21 cellular contexts compared by ENCODE assay signal in genomic region chr16:890716-891352, GRCh38.
"Had no signal": no experiment of that assay in that cellular context is flagged by ENCODE, and none has a peak within 500 bp of the region (broad histone marks: within the 10 kb centered on the region; RNA-seq: fewer than 3 reads in every experiment).

No MANE protein-coding gene starts in this region.

- H3K4me1 ChIP-seq: SJSA1 had no signal

- DNase-seq: IMR-90, Karpas-422, KG1, MG63, NCI-H1092, NCI-H1105 treated with DMSO at 0.1 percent for 48 hours, NCI-H1417 treated with DMSO at 0.1 percent for 48 hours, NCI-H146, NCI-H1694 treated with DMSO at 0.1 percent for 48 hours, NCI-H1930, NCI-H2081, NCI-H2107, NCI-H2227 treated with DMSO at 0.1 percent for 48 hours, NCI-H524, NCI-H526 treated with DMSO at 0.1 percent for 48 hours, NCI-H748 treated with DMSO at 0.1 percent for 48 hours, RPMI8226, SHP77 treated with DMSO at 0.1 percent for 48 hours had no signal

- H3K27ac ChIP-seq: SJSA1, SK-N-MC had no signal

- H3K9me3 ChIP-seq: MG63, SJSA1 had no signal

- H3K4me3 ChIP-seq: MG63, SJSA1, SK-N-MC had no signal

- H3K27me3 ChIP-seq: MG63, SJSA1 had no signal

- H3K36me3 ChIP-seq: MG63, SJSA1 had no signal

- ATAC-seq: HepG2 had no signal
